24 cellular contexts compared by ENCODE assay signal in the genomic region with DNA sequence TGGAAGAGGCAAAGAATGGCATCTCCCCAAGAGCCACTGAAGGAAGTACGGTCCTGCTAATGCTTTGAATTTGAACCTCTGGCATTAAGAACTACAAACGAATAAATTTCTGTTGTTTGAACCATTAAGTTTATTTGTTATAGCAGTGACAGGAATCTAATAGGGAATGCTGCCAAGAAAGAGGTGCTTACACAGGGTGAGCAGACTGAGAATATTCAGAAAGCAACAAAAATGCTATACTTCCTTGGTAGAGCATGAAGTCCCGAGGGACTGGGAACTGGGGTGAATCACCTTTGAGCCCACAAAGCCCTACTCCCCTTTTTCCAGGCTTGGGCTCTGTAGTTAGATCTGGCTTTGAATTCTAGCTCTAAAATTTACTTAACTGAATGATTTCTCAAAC.
"Had no signal": no experiment of that assay in that cellular context is flagged by ENCODE, and none has a peak within 500 bp of the region (broad histone marks: within the 10 kb centered on the region; RNA-seq: fewer than 3 reads in every experiment).

No MANE protein-coding gene starts in this region.

- H3K9me3 Mint-ChIP-seq: activated CD4-positive, alpha-beta T cell treated with anti-CD3 and anti-CD28 coated beads, Interleukin-2, amount 10 ng/mL, durations not matched to agents 7 days and 5 days; activated CD8-positive, alpha-beta T cell treated with anti-CD3 and anti-CD28 coated beads for 36 hours; activated naive CD4-positive, alpha-beta T cell treated with anti-CD3 and anti-CD28 coated beads, Interleukin-2, amount 10 ng/mL, durations not matched to agents 7 days and 5 days; natural killer cell; stimulated activated naive B cell treated with anti-CD40 and anti-IgM and Interleukin-4, amounts not matched to agents 10 μg/mL and 1 μg/mL and 100 μg/mL, for 72 hours had no signal

- H3K27me3 ChIP-seq: body of pancreas, cardiac muscle cell, foreskin keratinocyte, ovary, sigmoid colon, upper lobe of right lung had no signal

- H3K9me3 ChIP-seq: body of pancreas, left ventricle myocardium inferior, ovary, sigmoid colon, thoracic aorta, upper lobe of right lung had no signal

- H3K4me3 Mint-ChIP-seq: activated CD4-positive, alpha-beta T cell treated with anti-CD3 and anti-CD28 coated beads, Interleukin-2, amount 10 ng/mL, durations not matched to agents 7 days and 5 days; activated CD8-positive, alpha-beta memory T cell treated with anti-CD3 and anti-CD28 coated beads, Interleukin-2, amount 10 ng/mL, durations not matched to agents 7 days and 5 days; activated CD8-positive, alpha-beta T cell treated with anti-CD3 and anti-CD28 coated beads for 36 hours; activated naive CD4-positive, alpha-beta T cell treated with anti-CD3 and anti-CD28 coated beads, Interleukin-2, amount 10 ng/mL, durations not matched to agents 7 days and 5 days; natural killer cell; stimulated activated naive B cell treated with anti-CD40 and anti-IgM and Interleukin-4, amounts not matched to agents 10 μg/mL and 1 μg/mL and 100 μg/mL, for 72 hours had no signal

- H3K27ac ChIP-seq: body of pancreas, cardiac muscle cell, epithelial cell of prostate, foreskin keratinocyte, left ventricle myocardium inferior, ovary, sigmoid colon, thoracic aorta, upper lobe of right lung, WERI-Rb-1 had no signal

- H3K4me1 Mint-ChIP-seq: activated CD4-positive, alpha-beta T cell treated with anti-CD3 and anti-CD28 coated beads, Interleukin-2, amount 10 ng/mL, durations not matched to agents 7 days and 5 days; activated CD8-positive, alpha-beta memory T cell treated with anti-CD3 and anti-CD28 coated beads, Interleukin-2, amount 10 ng/mL, durations not matched to agents 7 days and 5 days; activated naive CD4-positive, alpha-beta T cell treated with anti-CD3 and anti-CD28 coated beads, Interleukin-2, amount 10 ng/mL, durations not matched to agents 7 days and 5 days; natural killer cell; stimulated activated naive B cell treated with anti-CD40 and anti-IgM and Interleukin-4, amounts not matched to agents 10 μg/mL and 1 μg/mL and 100 μg/mL, for 72 hours had no signal

- H3K36me3 Mint-ChIP-seq: activated naive CD4-positive, alpha-beta T cell treated with anti-CD3 and anti-CD28 coated beads, Interleukin-2, amount 10 ng/mL, durations not matched to agents 7 days and 5 days; natural killer cell; stimulated activated naive B cell treated with anti-CD40 and anti-IgM and Interleukin-4, amounts not matched to agents 10 μg/mL and 1 μg/mL and 100 μg/mL, for 72 hours had no signal

- H3K36me3 ChIP-seq: ovary, sigmoid colon, thoracic aorta, upper lobe of right lung had no signal

- H3K4me1 ChIP-seq: body of pancreas, foreskin keratinocyte, sigmoid colon, upper lobe of right lung had no signal

- H3K27me3 Mint-ChIP-seq: activated CD4-positive, alpha-beta T cell treated with anti-CD3 and anti-CD28 coated beads, Interleukin-2, amount 10 ng/mL, durations not matched to agents 7 days and 5 days; activated CD8-positive, alpha-beta memory T cell treated with anti-CD3 and anti-CD28 coated beads, Interleukin-2, amount 10 ng/mL, durations not matched to agents 7 days and 5 days; activated CD8-positive, alpha-beta T cell treated with anti-CD3 and anti-CD28 coated beads for 36 hours; activated naive CD4-positive, alpha-beta T cell treated with anti-CD3 and anti-CD28 coated beads, Interleukin-2, amount 10 ng/mL, durations not matched to agents 7 days and 5 days; stimulated activated naive B cell treated with anti-CD40 and anti-IgM and Interleukin-4, amounts not matched to agents 10 μg/mL and 1 μg/mL and 100 μg/mL, for 72 hours had no signal

- H3K4me3 ChIP-seq: body of pancreas, cardiac muscle cell, left ventricle myocardium inferior, ovary, sigmoid colon, thoracic aorta, upper lobe of right lung had no signal

- DNase-seq: activated CD4-positive, alpha-beta T cell treated with anti-CD3 and anti-CD28 coated beads, Interleukin-2, amount 10 ng/mL, durations not matched to agents 7 days and 5 days; activated CD4-positive, CD25-positive, alpha-beta regulatory T cell treated with anti-CD3 and anti-CD28 coated beads, Interleukin-2, amount 50 U/mL, for 72 hours; activated CD8-positive, alpha-beta memory T cell treated with anti-CD3 and anti-CD28 coated beads, Interleukin-2, amount 10 ng/mL, durations not matched to agents 7 days and 5 days; activated CD8-positive, alpha-beta T cell treated with anti-CD3 and anti-CD28 coated beads for 36 hours; activated effector memory CD4-positive, alpha-beta T cell treated with anti-CD3 and anti-CD28 coated beads, Interleukin-2, amount 50 U/mL, for 16 hours; activated naive CD4-positive, alpha-beta T cell treated with anti-CD3 and anti-CD28 coated beads, Interleukin-2, amount 10 ng/mL, durations not matched to agents 7 days and 5 days; activated T-cell treated with anti-CD3 and anti-CD28 coated beads for 4 hours; amygdala; body of pancreas; foreskin keratinocyte; kidney; left ventricle myocardium inferior; natural killer cell; ovary; sigmoid colon; stimulated activated CD4-positive, alpha-beta T cell treated with anti-CD3 and anti-CD28 coated beads, Interleukin-2, amount 100 ng/mL, for 48 hours; stimulated activated CD8-positive, alpha-beta memory T cell treated with anti-CD3 and anti-CD28 coated beads, Interleukin-4, amount 100 ng/mL, for 48 hours; stimulated activated naive B cell treated with anti-CD40 and anti-IgM and Interleukin-4, amounts not matched to agents 10 μg/mL and 1 μg/mL and 100 μg/mL, for 72 hours; T-helper 2 cell; upper lobe of right lung; WERI-Rb-1 had no signal

- ATAC-seq: activated CD8-positive, alpha-beta memory T cell treated with anti-CD3 and anti-CD28 coated beads, Interleukin-2, amount 10 ng/mL, durations not matched to agents 7 days and 5 days; activated CD8-positive, alpha-beta T cell treated with anti-CD3 and anti-CD28 coated beads for 36 hours; body of pancreas; foreskin keratinocyte; natural killer cell; stimulated activated naive B cell treated with anti-CD40 and anti-IgM and Interleukin-4, amounts not matched to agents 10 μg/mL and 1 μg/mL and 100 μg/mL, for 72 hours; upper lobe of right lung had no signal

- H3K27ac Mint-ChIP-seq: activated CD4-positive, alpha-beta T cell treated with anti-CD3 and anti-CD28 coated beads, Interleukin-2, amount 10 ng/mL, durations not matched to agents 7 days and 5 days; activated CD8-positive, alpha-beta memory T cell treated with anti-CD3 and anti-CD28 coated beads, Interleukin-2, amount 10 ng/mL, durations not matched to agents 7 days and 5 days; activated CD8-positive, alpha-beta T cell treated with anti-CD3 and anti-CD28 coated beads for 36 hours; activated naive CD4-positive, alpha-beta T cell treated with anti-CD3 and anti-CD28 coated beads, Interleukin-2, amount 10 ng/mL, durations not matched to agents 7 days and 5 days; natural killer cell; stimulated activated naive B cell treated with anti-CD40 and anti-IgM and Interleukin-4, amounts not matched to agents 10 μg/mL and 1 μg/mL and 100 μg/mL, for 72 hours had no signal
